ENCODE assay signal across 8 cellular contexts in genomic region chr6:26195376-26195923, GRCh38.
DNase-seq lines count a peak whose midpoint lies in the region; ATAC-seq and TF ChIP-seq lines count a peak whose summit lies in the region.

No MANE protein-coding gene starts in this region.

- no peaks in the 10 kb centered on the region for H3K27me3 Mint-ChIP-seq in stimulated activated naive CD8-positive, alpha-beta T cell treated with anti-CD3 and anti-CD28 coated beads, Interleukin-15, Interleukin-2, amounts not matched to agents 100 ng/mL and 50 ng/mL, for 24 hours

- H3K27ac Mint-ChIP-seq in stimulated activated naive CD8-positive, alpha-beta T cell treated with anti-CD3 and anti-CD28 coated beads, Interleukin-15, Interleukin-2, amounts not matched to agents 100 ng/mL and 50 ng/mL, for 24 hours = peak overlapping the region; percentile 98

- CTCF ChIA-PET in GM10248 (lab: Yijun Ruan, JAX) = interaction anchor here (0.8 to 6.9 kb wide), 7 partner anchors 11 to 400 kb away, joined by 3 to 47 read pairs (median 6); a partner anchor contains a TSS

- ATAC-seq in HG03175 (IDR thresholded peaks at IDR 0.05; ENCODE audit: unreplicated experiment) = peak; percentile 26
- ATAC-seq in esophagus mucosa = peak; percentile 65
- ATAC-seq in HG03025 (IDR thresholded peaks at IDR 0.05; ENCODE audit: low FRiP score, unreplicated experiment) = no peak

- H3K9ac ChIP-seq in mucosa of rectum (ENCODE audit: low read depth in 1 of 2, low read length in 2 of 2) = peak overlapping the region; percentile 85 to 98

- H3K36me3 Mint-ChIP-seq in stimulated activated naive CD8-positive, alpha-beta T cell treated with anti-CD3 and anti-CD28 coated beads, Interleukin-15, Interleukin-2, amounts not matched to agents 100 ng/mL and 50 ng/mL, for 24 hours (ENCODE audit: low read depth) = peaks cover 20% of the 10 kb centered on the region

- peak overlapping the region; percentile 86 to 92 for H3K4me3 ChIP-seq in mucosa of rectum (ENCODE audit: low read length in 2 of 2)

- no peaks in the 10 kb centered on the region for H3K9me3 ChIP-seq in mucosa of rectum (ENCODE audit: control insufficient read depth in 2 of 2, low read length in 2 of 2)

- peaks cover 8 to 26% of the 10 kb centered on the region in 2 donors for H3K4me1 ChIP-seq in mucosa of rectum (ENCODE audit: control insufficient read depth in 2 of 2, insufficient read depth in 2 of 2, low read length in 2 of 2)

- H3K9me3 Mint-ChIP-seq in stimulated activated naive CD8-positive, alpha-beta T cell treated with anti-CD3 and anti-CD28 coated beads, Interleukin-15, Interleukin-2, amounts not matched to agents 100 ng/mL and 50 ng/mL, for 24 hours = no peaks in the 10 kb centered on the region

- DNase-seq in GM10248 (ENCODE audit: extremely low spot score) (peak; percentile 67), OCI-M1 (lab: John Stamatoyannopoulos, UW) (peak; percentile 96), activated T-helper 1 cell treated with Interleukin-2 at 50 U/mL for 16 hours (ENCODE audit: low read depth) (peak; percentile 71)

- peak overlapping the region; percentile 99 to 100 for H3K27ac ChIP-seq in mucosa of rectum (ENCODE audit: low read depth in 2 of 2, low read length in 2 of 2)

- peak overlapping the region; percentile 96 for H3K4me3 Mint-ChIP-seq in stimulated activated naive CD8-positive, alpha-beta T cell treated with anti-CD3 and anti-CD28 coated beads, Interleukin-15, Interleukin-2, amounts not matched to agents 100 ng/mL and 50 ng/mL, for 24 hours

- TF ChIP-seq CTCF in GM10248 (IDR thresholded peaks at IDR 0.05; ENCODE audit: control extremely low read depth, extremely low read depth, low read depth, missing control alignments) = no peak

- POLR2A ChIA-PET in GM10248 (lab: Yijun Ruan, JAX) = interaction anchor here (0.5 to 8.9 kb wide), 22 partner anchors 10 to 1705 kb away, joined by 3 to 306 read pairs (median 4); a partner anchor contains a TSS

- peaks cover 38% of the 10 kb centered on the region for H3K4me1 Mint-ChIP-seq in stimulated activated naive CD8-positive, alpha-beta T cell treated with anti-CD3 and anti-CD28 coated beads, Interleukin-15, Interleukin-2, amounts not matched to agents 100 ng/mL and 50 ng/mL, for 24 hours (ENCODE audit: low read depth)

- H3K36me3 ChIP-seq in mucosa of rectum (ENCODE audit: control insufficient read depth in 2 of 2, insufficient read depth in 2 of 2, low read length in 2 of 2) = peaks cover 0 to 2% of the 10 kb centered on the region in 2 donors

- H3K27me3 ChIP-seq in mucosa of rectum (ENCODE audit: control insufficient read depth in 2 of 2, insufficient read depth in 2 of 2, low read length in 2 of 2) = peaks cover 0 to 2% of the 10 kb centered on the region in 2 donors
